In the genomic region with DNA sequence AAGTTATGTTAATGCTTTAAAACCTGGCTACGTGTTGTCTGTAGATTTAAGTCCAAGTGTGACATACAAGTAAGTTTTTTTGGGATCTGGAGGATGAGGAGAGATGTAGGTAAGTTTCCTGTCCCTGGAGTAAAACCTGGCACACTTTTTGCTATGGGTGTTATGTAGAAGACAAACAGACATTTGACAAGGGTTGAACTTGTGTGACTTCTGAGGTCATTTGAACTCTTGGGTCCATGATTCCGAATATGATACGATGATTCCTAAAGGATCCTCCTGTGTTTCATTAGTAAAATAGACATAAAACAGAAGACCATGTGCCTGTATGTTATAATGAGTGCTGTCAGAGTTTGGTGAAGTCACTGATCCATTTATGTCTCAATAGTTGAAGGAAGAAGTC, we compare ENCODE assay signal across 14 cellular contexts. TPM values are rescaled to one million over a fixed set of nuclear protein-coding genes. Genes with fewer than 3 reads are reported as not detected.
A peak's percentile ranks its signal among the peaks of the same experiment; 100 is the strongest.
DNase-seq lines count a peak whose midpoint lies in the region; ATAC-seq and TF ChIP-seq lines count a peak whose summit lies in the region.
"Had no signal": no experiment of that assay in that cellular context is flagged by ENCODE, and none has a peak within 500 bp of the region (broad histone marks: within the 10 kb centered on the region; RNA-seq: fewer than 3 reads in every experiment).

No MANE protein-coding gene starts in this region.

- no peak for TF ChIP-seq POLR2A in right lobe of liver (IDR thresholded peaks at IDR 0.05)

- POLR2A ChIA-PET in activated CD8-positive, alpha-beta T cell treated with anti-CD3 and anti-CD28 coated beads for 36 hours (lab: Charles Lee), result interaction anchor here (0.7 to 3.4 kb wide), 4 partner anchors 12 to 47 kb away, joined by 3 to 13 read pairs (median 6); no protein-coding TSS in a partner anchor

- peaks cover 58% of the 10 kb centered on the region for H3K36me3 Mint-ChIP-seq in stimulated activated naive CD8-positive, alpha-beta T cell treated with anti-CD3 and anti-CD28 coated beads, Interleukin-15, Interleukin-2, amounts not matched to agents 100 ng/mL and 50 ng/mL, for 24 hours (ENCODE audit: low read depth)
- peaks cover 64% of the 10 kb centered on the region for H3K36me3 Mint-ChIP-seq in activated CD8-positive, alpha-beta T cell treated with anti-CD3 and anti-CD28 coated beads for 36 hours (ENCODE audit: low read depth)

- H3K4me3 ChIP-seq in right lobe of liver, result no peak overlapping the region
- no peak overlapping the region for H3K4me3 ChIP-seq in H7 (ENCODE audit: insufficient read depth, low read depth, low read length)
- H3K4me3 ChIP-seq: BLaER1 treated with 17β-estradiol and CSF1 and Interleukin-3, amounts not matched to agents 10 nM and 100 nM; HAP-1 had no signal

- H3K27me3 ChIP-seq in right lobe of liver (no peaks in the 10 kb centered on the region), H7 (ENCODE audit: control insufficient read depth, insufficient read depth, low read length) (no peaks in the 10 kb centered on the region)
- H3K27me3 ChIP-seq: BLaER1 treated with 17β-estradiol and CSF1 and Interleukin-3, amounts not matched to agents 10 nM and 100 nM had no signal

- no peaks in the 10 kb centered on the region for H3K9me3 ChIP-seq in right lobe of liver
- H3K9me3 ChIP-seq: BLaER1 treated with 17β-estradiol and CSF1 and Interleukin-3, amounts not matched to agents 10 nM and 100 nM; HAP-1 had no signal

- peaks cover 0 to 32% (median 15%) of the 10 kb centered on the region in 4 donors for H3K36me3 ChIP-seq in right lobe of liver
- H3K36me3 ChIP-seq in H7 (replicated peaks; ENCODE audit: control insufficient read depth, insufficient read depth, low read length), result peaks cover 14% of the 10 kb centered on the region

- peaks cover 73% of the 10 kb centered on the region for H3K4me1 Mint-ChIP-seq in stimulated activated naive CD8-positive, alpha-beta T cell treated with anti-CD3 and anti-CD28 coated beads, Interleukin-15, Interleukin-2, amounts not matched to agents 100 ng/mL and 50 ng/mL, for 24 hours (ENCODE audit: low read depth)
- peaks cover 68% of the 10 kb centered on the region for H3K4me1 Mint-ChIP-seq in activated CD8-positive, alpha-beta T cell treated with anti-CD3 and anti-CD28 coated beads for 36 hours (ENCODE audit: low read depth)

- no peak for TF ChIP-seq CTCF in activated CD8-positive, alpha-beta T cell treated with anti-CD3 and anti-CD28 coated beads for 36 hours (IDR thresholded peaks at IDR 0.05)
- TF ChIP-seq CTCF in right lobe of liver (IDR thresholded peaks at IDR 0.05), result no peak

- no peaks in the 10 kb centered on the region for H3K27me3 Mint-ChIP-seq in stimulated activated naive CD8-positive, alpha-beta T cell treated with anti-CD3 and anti-CD28 coated beads, Interleukin-15, Interleukin-2, amounts not matched to agents 100 ng/mL and 50 ng/mL, for 24 hours
- H3K27me3 Mint-ChIP-seq in activated CD8-positive, alpha-beta T cell treated with anti-CD3 and anti-CD28 coated beads for 36 hours, result no peaks in the 10 kb centered on the region

- no peak for DNase-seq in stimulated activated naive CD8-positive, alpha-beta T cell treated with anti-CD3 and anti-CD28 coated beads, Interleukin-15, Interleukin-2, amounts not matched to agents 100 U/mL and 50 U/mL, for 24 hours
- DNase-seq in activated CD8-positive, alpha-beta T cell treated with anti-CD3 and anti-CD28 coated beads for 36 hours, result no peak
- DNase-seq in right lobe of liver (no peak), H7 (no peak), iPS-NIHi7 (ENCODE audit: extremely low spot score) (no peak), NCI-H146 treated with DMSO at 0.1 percent for 48 hours (lab: John Stamatoyannopoulos, UW; ENCODE audit: unreplicated experiment) (no peak)
- DNase-seq: aorta; retina; stimulated activated CD4-positive, alpha-beta T cell treated with anti-CD3 and anti-CD28 coated beads, Interleukin-2, amount 100 ng/mL, for 48 hours; stimulated activated naive CD4-positive, alpha-beta T cell treated with Interleukin-2 at 50 U/mL for 16 hours had no signal

- WGBS in right lobe of liver (ENCODE audit: insufficient coverage, low coverage, low lambda C conversion rate, missing lambda C conversion rate), result 53% methylated on average over 3 of the region's 3 CpGs

- no peaks in the 10 kb centered on the region for H3K9me3 Mint-ChIP-seq in stimulated activated naive CD8-positive, alpha-beta T cell treated with anti-CD3 and anti-CD28 coated beads, Interleukin-15, Interleukin-2, amounts not matched to agents 100 ng/mL and 50 ng/mL, for 24 hours
- H3K9me3 Mint-ChIP-seq in activated CD8-positive, alpha-beta T cell treated with anti-CD3 and anti-CD28 coated beads for 36 hours, result no peaks in the 10 kb centered on the region

- H3K27ac Mint-ChIP-seq in stimulated activated naive CD8-positive, alpha-beta T cell treated with anti-CD3 and anti-CD28 coated beads, Interleukin-15, Interleukin-2, amounts not matched to agents 100 ng/mL and 50 ng/mL, for 24 hours, result peak overlapping the region; percentile 61
- peak overlapping the region; percentile 74 for H3K27ac Mint-ChIP-seq in activated CD8-positive, alpha-beta T cell treated with anti-CD3 and anti-CD28 coated beads for 36 hours

- no peak for ATAC-seq in stimulated activated naive CD8-positive, alpha-beta T cell treated with anti-CD3 and anti-CD28 coated beads, Interleukin-15, Interleukin-2, amounts not matched to agents 100 U/mL and 50 U/mL, for 24 hours
- no peak for ATAC-seq in activated CD8-positive, alpha-beta T cell treated with anti-CD3 and anti-CD28 coated beads for 36 hours
- ATAC-seq in right lobe of liver (peak in 2 of 4 donors; percentile 36 to 67), HG02884 (IDR thresholded peaks at IDR 0.05; ENCODE audit: unreplicated experiment) (no peak)

- H3K4me1 ChIP-seq in right lobe of liver, result peaks cover 0 to 32% (median 11%) of the 10 kb centered on the region in 4 donors
- H3K4me1 ChIP-seq: HAP-1 had no signal

- CTCF ChIA-PET in activated CD8-positive, alpha-beta T cell treated with anti-CD3 and anti-CD28 coated beads for 36 hours (lab: Charles Lee), result interaction anchor here (1.0 to 2.6 kb wide), 5 partner anchors 11 to 138 kb away, joined by 3 to 19 read pairs (median 5); no protein-coding TSS in a partner anchor

- peak overlapping the region in 2 of 3 donors; percentile 60 to 79 for H3K27ac ChIP-seq in right lobe of liver

- peak overlapping the region; percentile 1 for H3K4me3 Mint-ChIP-seq in stimulated activated naive CD8-positive, alpha-beta T cell treated with anti-CD3 and anti-CD28 coated beads, Interleukin-15, Interleukin-2, amounts not matched to agents 100 ng/mL and 50 ng/mL, for 24 hours
- H3K4me3 Mint-ChIP-seq in activated CD8-positive, alpha-beta T cell treated with anti-CD3 and anti-CD28 coated beads for 36 hours, result no peak overlapping the region

- intact Hi-C loops in activated CD8-positive, alpha-beta T cell treated with anti-CD3 and anti-CD28 coated beads for 36 hours (cut with micrococcal nuclease), result no loop called here
- intact Hi-C loops in right lobe of liver (cut with DNase I), result no loop called here

RNA-seq across cellular contexts. Expression of gene ARID1A, which starts 44.2 kb away (rescaled TPM):
- total RNA-seq in activated CD8-positive, alpha-beta T cell treated with anti-CD3 and anti-CD28 coated beads for 36 hours, result 10 to 100 TPM; 82.4 to 84.9 TPM
- 10 to 100 TPM; 22.2 to 36.4 (median 29.4) TPM for total RNA-seq in right lobe of liver
- total RNA-seq in H7 (2014; rRNA removed; shearing (Covaris generic)), result 45.5 and 59.5 TPM in 2 replicates

RNA-seq across cellular contexts. Expression of gene PIGV, which starts 47.7 kb away (rescaled TPM):
- 10 to 100 TPM; 21.2 to 23.9 TPM for total RNA-seq in activated CD8-positive, alpha-beta T cell treated with anti-CD3 and anti-CD28 coated beads for 36 hours
- 10 to 100 TPM; 13.2 to 27.8 (median 19.2) TPM for total RNA-seq in right lobe of liver
- total RNA-seq in H7 (2014; rRNA removed; shearing (Covaris generic)), result 28.3 TPM in 2 replicates
